In genomic region chr15:78097667-78098066, GRCh38 we compare ENCODE assay signal across 22 cellular contexts. TPM values are rescaled to one million over a fixed set of nuclear protein-coding genes. Genes with fewer than 3 reads are reported as not detected.
DNase-seq lines count a peak whose midpoint lies in the region; ATAC-seq and TF ChIP-seq lines count a peak whose summit lies in the region.
"Had no signal": no experiment of that assay in that cellular context is flagged by ENCODE, and none has a peak within 500 bp of the region (broad histone marks: within the 10 kb centered on the region; RNA-seq: fewer than 3 reads in every experiment).

No MANE protein-coding gene starts in this region.

- peaks cover 3% of the 10 kb centered on the region for H3K4me1 Mint-ChIP-seq in activated naive CD4-positive, alpha-beta T cell treated with anti-CD3 and anti-CD28 coated beads for 36 hours (ENCODE audit: low read depth)

- CTCF ChIA-PET in IMR-90 (lab: Yijun Ruan, JAX): no interaction called here
- CTCF ChIA-PET in activated naive CD4-positive, alpha-beta T cell treated with anti-CD3 and anti-CD28 coated beads for 36 hours (lab: Charles Lee): no interaction called here

- no peak overlapping the region for H3K4me3 Mint-ChIP-seq in activated naive CD4-positive, alpha-beta T cell treated with anti-CD3 and anti-CD28 coated beads for 36 hours
- H3K4me3 Mint-ChIP-seq: CD4-positive, CD25-positive, alpha-beta regulatory T cell had no signal

- no peaks in the 10 kb centered on the region for H3K79me1 ChIP-seq in IMR-90 (ENCODE audit: low read depth in 1 of 2, low read length in 2 of 2)

- H3K56ac ChIP-seq in IMR-90 (ENCODE audit: extremely low read depth, insufficient read depth, low read length): no peak overlapping the region

- H3K27ac Mint-ChIP-seq in activated naive CD4-positive, alpha-beta T cell treated with anti-CD3 and anti-CD28 coated beads for 36 hours: no peak overlapping the region

- no peak overlapping the region for H4K8ac ChIP-seq in IMR-90 (ENCODE audit: low read depth in 2 of 2, low read length in 2 of 2)

- no peaks in the 10 kb centered on the region for H3K9me3 ChIP-seq in IMR-90 (ENCODE audit: control insufficient read depth, insufficient read depth, low read length)
- no peaks in the 10 kb centered on the region for H3K9me3 ChIP-seq in Peyer's patch

- in situ Hi-C loops in IMR-90 (cut with MboI; ENCODE audit: low sequenced_read_pairs): no loop called here

- H3K14ac ChIP-seq in IMR-90 (replicated peaks; ENCODE audit: low read depth, low read length): no peak overlapping the region

- BruUV-seq in IMR-90 (replicated peaks; lab: Mats Ljungman, UMichigan): no TSS peak

- H2BK15ac ChIP-seq in IMR-90 (ENCODE audit: low read depth, low read length): no peak overlapping the region

- H3K27me3 Mint-ChIP-seq in activated naive CD4-positive, alpha-beta T cell treated with anti-CD3 and anti-CD28 coated beads for 36 hours (ENCODE audit: low read depth): no peaks in the 10 kb centered on the region
- H3K27me3 Mint-ChIP-seq: CD4-positive, CD25-positive, alpha-beta regulatory T cell had no signal

- no peak overlapping the region for H3K9ac ChIP-seq in IMR-90 (ENCODE audit: low read depth, low read length)
- H3K9ac ChIP-seq: KMS-11 had no signal

- TF ChIP-seq RAD21 in IMR-90 (IDR thresholded peaks at IDR 0.05; ENCODE audit: low read length): no peak

- DNase-seq in IMR-90 (no peak), Peyer's patch (peak in 2 of 3 donors; percentile 37 to 41), islet precursor cell (peak; percentile 50), sciatic nerve (ENCODE audit: low spot score) (peak; percentile 50)
- DNase-seq in activated naive CD4-positive, alpha-beta T cell treated with anti-CD3 and anti-CD28 coated beads for 36 hours: no peak
- DNase-seq: CD4-positive, CD25-positive, alpha-beta regulatory T cell; DMS79 treated with DMSO at 0.1 percent for 48 hours; NCI-H1694; NCI-H2081; NCI-H2171; NCI-H345; NCI-H524; NCI-H774; Right ventricle myocardium superior had no signal

- H3K9me1 ChIP-seq in IMR-90 (ENCODE audit: insufficient read depth, low read length): peaks cover 12% of the 10 kb centered on the region

- peaks cover 17% of the 10 kb centered on the region for H4K20me1 ChIP-seq in IMR-90 (ENCODE audit: insufficient read depth, low read length)

- no peak overlapping the region for H3K23ac ChIP-seq in IMR-90 (ENCODE audit: low read depth, low read length)

- WGBS in IMR-90 (ENCODE audit: extremely low coverage in 2 of 2, insufficient read length in 1 of 2), 2 experiments: 93% methylated on average over 7 of the region's 9 CpGs; no CpG with 5 or more reads in 1 of the 2 experiments

- TF ChIP-seq CTCF in IMR-90 (conservative IDR thresholded peaks at IDR 0.05; ENCODE audit: low read depth, low read length) (no peak), Peyer's patch (IDR thresholded peaks at IDR 0.05) (no peak)

- H3K18ac ChIP-seq in IMR-90 (ENCODE audit: low read depth, low read length): no peak overlapping the region

- POLR2A ChIA-PET in IMR-90 (lab: Charles Lee; ENCODE audit: unreplicated experiment): no interaction called here

- dilution Hi-C loops in IMR-90 (cut with HindIII; ENCODE audit: low sequenced_read_pairs, unreplicated experiment): no loop called here

- H3K27ac ChIP-seq in IMR-90 (ENCODE audit: insufficient read depth, low read length) (no peak overlapping the region), Peyer's patch (no peak overlapping the region)
- H3K27ac ChIP-seq: KMS-11 had no signal

- TF ChIP-seq POLR2A in IMR-90 (IDR thresholded peaks at IDR 0.05; ENCODE audit: low read depth, low read length) (no peak), Peyer's patch (IDR thresholded peaks at IDR 0.05) (no peak)

- H2AK9ac ChIP-seq in IMR-90 (replicated peaks; ENCODE audit: low read depth, low read length, poor library complexity): no peak overlapping the region

- H2BK20ac ChIP-seq in IMR-90 (ENCODE audit: low read depth, low read length): no peak overlapping the region

- H3K9me3 Mint-ChIP-seq in activated naive CD4-positive, alpha-beta T cell treated with anti-CD3 and anti-CD28 coated beads for 36 hours: no peaks in the 10 kb centered on the region
- H3K9me3 Mint-ChIP-seq: CD4-positive, CD25-positive, alpha-beta regulatory T cell had no signal

- H3K36me3 ChIP-seq in IMR-90 (ENCODE audit: control insufficient read depth, insufficient read depth, low read length) (no peaks in the 10 kb centered on the region), Peyer's patch (no peaks in the 10 kb centered on the region)

- H3K4me2 ChIP-seq in IMR-90 (ENCODE audit: low read depth, low read length): no peak overlapping the region
- H3K4me2 ChIP-seq: KMS-11 had no signal

- H3K4me3 ChIP-seq in IMR-90 (ENCODE audit: insufficient read depth, low read depth, low read length) (no peak overlapping the region), Peyer's patch (no peak overlapping the region)
- H3K4me3 ChIP-seq: GM12878 had no signal

- no peak overlapping the region for H4K5ac ChIP-seq in IMR-90 (ENCODE audit: low read depth, low read length)

- peak overlapping the region; percentile 34; the same call in 1 of the 2 replicates for H2AK5ac ChIP-seq in IMR-90 (ENCODE audit: low read depth, low read length)

- H3K36me3 Mint-ChIP-seq in activated naive CD4-positive, alpha-beta T cell treated with anti-CD3 and anti-CD28 coated beads for 36 hours (ENCODE audit: low read depth): no peaks in the 10 kb centered on the region
- H3K36me3 Mint-ChIP-seq: CD4-positive, CD25-positive, alpha-beta regulatory T cell had no signal

- no peak overlapping the region for H3K4ac ChIP-seq in IMR-90 (ENCODE audit: low read depth, low read length)

- H3K27me3 ChIP-seq in IMR-90 (ENCODE audit: control insufficient read depth, insufficient read depth, low read length) (peaks cover 24% of the 10 kb centered on the region), Peyer's patch (no peaks in the 10 kb centered on the region)

- no peak overlapping the region for H2BK5ac ChIP-seq in IMR-90 (ENCODE audit: low read depth, low read length, poor library complexity, severe bottlenecking)

- no peak overlapping the region for H2BK120ac ChIP-seq in IMR-90 (ENCODE audit: low read depth, low read length)

- H4K91ac ChIP-seq in IMR-90 (ENCODE audit: insufficient read depth, low read depth, low read length): no peak overlapping the region

- H3K4me1 ChIP-seq in IMR-90 (ENCODE audit: control insufficient read depth, insufficient read depth, low read length): peaks cover 15% of the 10 kb centered on the region
- peaks cover 0 to 10% (median 0%) of the 10 kb centered on the region in 4 donors for H3K4me1 ChIP-seq in Peyer's patch

- intact Hi-C loops in IMR-90 (cut with micrococcal nuclease) (no loop called here), sciatic nerve (cut with DNase I) (no loop called here)
- intact Hi-C loops in activated naive CD4-positive, alpha-beta T cell treated with anti-CD3 and anti-CD28 coated beads for 36 hours (cut with micrococcal nuclease): no loop called here

- no peak overlapping the region for H2AFZ ChIP-seq in IMR-90 (replicated peaks; ENCODE audit: low read length, poor library complexity)

- ATAC-seq in IMR-90 (ENCODE audit: low read depth): no peak
- no peak for ATAC-seq in sciatic nerve
- ATAC-seq in GM18907 (IDR thresholded peaks at IDR 0.05; ENCODE audit: unreplicated experiment): no peak
- no peak for ATAC-seq in HG02884 (IDR thresholded peaks at IDR 0.05; ENCODE audit: unreplicated experiment)
- no peak for ATAC-seq in HG03469 (IDR thresholded peaks at IDR 0.05; ENCODE audit: unreplicated experiment)
- ATAC-seq: GM12878 had no signal

TF ChIP-seq in IMR-90, 13 proteins besides CTCF, POLR2A, EP300 and RAD21 (continues in another document):
- no peak for TF ChIP-seq RFX5 (IDR thresholded peaks at IDR 0.05; ENCODE audit: low read depth, low read length)
- TF ChIP-seq USF2 (IDR thresholded peaks at IDR 0.05; ENCODE audit: low read depth, low read length): no peak
- no peak for TF ChIP-seq RCOR1 (IDR thresholded peaks at IDR 0.05; ENCODE audit: insufficient replicate concordance, low read length)
- TF ChIP-seq SMC3 (IDR thresholded peaks at IDR 0.05; ENCODE audit: low read depth, low read length): no peak
- no peak for TF ChIP-seq CHD1 (IDR thresholded peaks at IDR 0.05; ENCODE audit: low read depth, low read length)

RNA-seq across cellular contexts. Expression of gene SH2D7, which starts 5.3 kb away (rescaled TPM):
- total RNA-seq in IMR-90 (2012; rRNA removed): not detected in 2 replicates
- polyA plus RNA-seq in IMR-90 (2012; rRNA removed): not detected in 2 replicates
- not detected in 2 replicates for polyA plus RNA-seq in IMR-90 (2012; cell fraction: cytosol; rRNA removed)
- polyA plus RNA-seq in IMR-90 (2012; cell fraction: nucleus; rRNA removed; ENCODE audit: low replicate concordance): not detected in 2 replicates
- total RNA-seq in Peyer's patch: 1 to 10 TPM; 3.3 to 7.7 (median 4.6) TPM
- not detected for total RNA-seq in sciatic nerve
- total RNA-seq in activated naive CD4-positive, alpha-beta T cell treated with anti-CD3 and anti-CD28 coated beads for 36 hours: not detected
- total RNA-seq: CD4-positive, CD25-positive, alpha-beta regulatory T cell; HT1080; Right ventricle myocardium superior; SK-MEL-5 had no signal
- polyA plus RNA-seq: BJ had no signal

RNA-seq across cellular contexts. Expression of gene TBC1D2B, which starts 20.2 kb away (rescaled TPM):
- total RNA-seq in IMR-90 (2012; rRNA removed): 17.7 and 17.8 TPM in 2 replicates
- polyA plus RNA-seq in IMR-90 (2012; rRNA removed): 22.8 and 28.3 TPM in 2 replicates
- 13.0 and 22.1 TPM in 2 replicates for polyA plus RNA-seq in IMR-90 (2012; cell fraction: cytosol; rRNA removed)
- 84.5 and 160 TPM in 2 replicates for polyA plus RNA-seq in IMR-90 (2012; cell fraction: nucleus; rRNA removed; ENCODE audit: low replicate concordance)
- total RNA-seq in Peyer's patch: 10 to 100 TPM; 52.9 to 94.9 (median 72.4) TPM
- 103 TPM for total RNA-seq in sciatic nerve
- total RNA-seq in activated naive CD4-positive, alpha-beta T cell treated with anti-CD3 and anti-CD28 coated beads for 36 hours: 10 to 100 TPM; 57.1 to 60.3 TPM

RNA-seq across cellular contexts. Expression of gene CIB2, which starts 33.6 kb away (rescaled TPM):
- 2.2 and 2.5 TPM in 2 replicates for total RNA-seq in IMR-90 (2012; rRNA removed)
- 2.4 and 2.8 TPM in 2 replicates for polyA plus RNA-seq in IMR-90 (2012; rRNA removed)
- polyA plus RNA-seq in IMR-90 (2012; cell fraction: cytosol; rRNA removed): 2.5 and 3.1 TPM in 2 replicates
- polyA plus RNA-seq in IMR-90 (2012; cell fraction: nucleus; rRNA removed; ENCODE audit: low replicate concordance): 0.83 and 2.3 TPM in 2 replicates
- 10 to 100 TPM; 17.5 to 70.9 (median 21.0) TPM for total RNA-seq in Peyer's patch
- 5.4 TPM for total RNA-seq in sciatic nerve
- total RNA-seq in activated naive CD4-positive, alpha-beta T cell treated with anti-CD3 and anti-CD28 coated beads for 36 hours: 1 to 10 TPM; 1.9 to 2.1 TPM

RNA-seq across cellular contexts. Expression of gene IDH3A, which starts 51.5 kb away (rescaled TPM):
- total RNA-seq in IMR-90 (2012; rRNA removed) (47.7 and 64.4 TPM in 2 replicates), Peyer's patch (100 to 1,000 TPM; 102 to 175 (median 118) TPM), sciatic nerve (66.9 TPM)
- polyA plus RNA-seq in IMR-90 (2012; rRNA removed): 33.9 and 34.5 TPM in 2 replicates
- 4.8 and 8.6 TPM in 2 replicates for polyA plus RNA-seq in IMR-90 (2012; cell fraction: cytosol; rRNA removed)
- polyA plus RNA-seq in IMR-90 (2012; cell fraction: nucleus; rRNA removed; ENCODE audit: low replicate concordance): 6.3 and 41.0 TPM in 2 replicates
- total RNA-seq in activated naive CD4-positive, alpha-beta T cell treated with anti-CD3 and anti-CD28 coated beads for 36 hours: 100 to 1,000 TPM; 117 to 123 TPM

Comparison
In these comparisons a context has a peak if more than half of its experiments do, and no peak if none do; other contexts are left out.
1. DNase-seq: peak in Peyer's patch (2 of 3), islet precursor cell (single experiment) and sciatic nerve (single experiment); none in IMR-90 (single experiment) and activated naive CD4-positive, alpha-beta T cell treated with anti-CD3 and anti-CD28 coated beads for 36 hours (single experiment).